ENCODE assay signal across 8 cellular contexts in the genomic region with DNA sequence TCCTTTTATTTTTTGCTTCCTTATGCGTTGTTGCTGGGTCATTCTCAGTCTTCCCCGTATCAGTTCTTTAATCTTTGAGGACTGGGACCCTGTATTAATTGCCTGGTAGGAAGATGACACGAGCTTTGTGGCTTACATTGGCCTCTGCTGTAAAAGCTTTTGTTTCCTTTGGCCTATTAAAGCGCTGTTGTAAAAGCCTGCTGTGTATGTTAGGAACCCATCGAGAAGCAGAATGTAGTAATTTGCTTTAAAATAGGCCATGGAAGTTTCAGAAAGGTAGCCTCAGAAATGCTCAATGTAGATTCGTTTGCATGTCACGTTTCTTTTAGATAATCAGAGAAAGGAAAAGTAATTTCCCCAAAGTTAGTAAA.
DNase-seq lines count a peak whose midpoint lies in the region; ATAC-seq, FAIRE-seq and TF ChIP-seq lines count a peak whose summit lies in the region.

No MANE protein-coding gene starts in this region.

- H3K4me3 ChIP-seq in HAP-1, result peak overlapping the region; percentile 37
- peak overlapping the region; percentile 51 for H3K4me3 ChIP-seq in skeletal muscle cell (ENCODE audit: low read depth, low read length)

- intact Hi-C loops in posterior vena cava (cut with DNase I), result loop anchor here (10.0 kb wide), 1 partner anchor 182 kb away; no protein-coding TSS in a partner anchor

- H3K9me3 Mint-ChIP-seq in glutamatergic neuron (ENCODE audit: unreplicated experiment), result peaks cover 6% of the 10 kb centered on the region

- H3K9me3 ChIP-seq in HAP-1 (no peaks in the 10 kb centered on the region), T-helper 17 cell (ENCODE audit: control insufficient read depth, low read length, poor library complexity, severe bottlenecking) (no peaks in the 10 kb centered on the region)

- H3K4me1 Mint-ChIP-seq in T-helper 17 cell (peaks cover 25% of the 10 kb centered on the region), glutamatergic neuron (ENCODE audit: low read depth, unreplicated experiment) (peaks cover 25% of the 10 kb centered on the region)

- TF ChIP-seq CTCF in D721Med (IDR thresholded peaks at IDR 0.05; ENCODE audit: insufficient read depth, missing control alignments) (no peak), glutamatergic neuron (IDR thresholded peaks at IDR 0.05; ENCODE audit: partially characterized antibody, unreplicated experiment) (no peak)

- H3K27me3 Mint-ChIP-seq in T-helper 17 cell (no peaks in the 10 kb centered on the region), glutamatergic neuron (ENCODE audit: unreplicated experiment) (peaks cover 10% of the 10 kb centered on the region)

- peak overlapping the region; percentile 93 for H3K4me3 Mint-ChIP-seq in T-helper 17 cell
- H3K4me3 Mint-ChIP-seq in glutamatergic neuron (ENCODE audit: unreplicated experiment), result peak overlapping the region; percentile 91

- H3K36me3 Mint-ChIP-seq in T-helper 17 cell (ENCODE audit: low read depth), result no peaks in the 10 kb centered on the region
- no peaks in the 10 kb centered on the region for H3K36me3 Mint-ChIP-seq in glutamatergic neuron (ENCODE audit: unreplicated experiment)

- H3K36me3 ChIP-seq in HAP-1 (replicated peaks), result no peaks in the 10 kb centered on the region

- peaks cover 11% of the 10 kb centered on the region for H3K4me1 ChIP-seq in HAP-1

- H3K27me3 ChIP-seq in HAP-1 (ENCODE audit: low read depth), result no peaks in the 10 kb centered on the region

- DNase-seq in D721Med (ENCODE audit: insufficient read length, low spot score) (no peak), HAP-1 (ENCODE audit: low spot score in 2 of 2) (peak in 1 of 2 experiments; percentile 55), T-helper 17 cell (peak in 1 of 3 donors; percentile 5), glutamatergic neuron (no peak), skeletal muscle cell (ENCODE audit: low read depth) (no peak), EL (no peak), posterior vena cava (ENCODE audit: low spot score) (no peak)
- DNase-seq in effector CD8-positive, alpha-beta T cell (lab: John Stamatoyannopoulos, UW), result no peak

- H3K27ac Mint-ChIP-seq in T-helper 17 cell (peak overlapping the region; percentile 99), glutamatergic neuron (ENCODE audit: unreplicated experiment) (peak overlapping the region; percentile 98)

- in situ Hi-C loops in HAP-1 (cut with MboI; ENCODE audit: low sequenced_read_pairs), result loop anchor here (25.0 kb wide), 1 partner anchor 306 kb away; no protein-coding TSS in a partner anchor

- FAIRE-seq in D721Med (lab: Jason Lieb, UNC), result peak; percentile 11

- ATAC-seq in T-helper 17 cell, result peak; percentile 11
